In genomic region chr14:79705126-79705894, GRCh38 we compare ENCODE assay signal across 19 cellular contexts.
DNase-seq lines count a peak whose midpoint lies in the region; ATAC-seq and TF ChIP-seq lines count a peak whose summit lies in the region.
"Had no signal": no experiment of that assay in that cellular context is flagged by ENCODE, and none has a peak within 500 bp of the region (broad histone marks: within the 10 kb centered on the region; RNA-seq: fewer than 3 reads in every experiment).

No MANE protein-coding gene starts in this region.

- no peaks in the 10 kb centered on the region for H3K79me2 ChIP-seq in H9 (ENCODE audit: insufficient read depth, low read length)

- H3K4me1 Mint-ChIP-seq in H9 (no peaks in the 10 kb centered on the region), mesothelial cell of epicardium (peaks cover 66% of the 10 kb centered on the region)
- H3K4me1 Mint-ChIP-seq: B cell, CD14-positive monocyte had no signal

- H4K5ac ChIP-seq in H9 (ENCODE audit: insufficient read length, low read depth, low read length) = no peak overlapping the region

- H3K4me2 ChIP-seq in H9 (ENCODE audit: insufficient read depth, insufficient read length, low read length) = no peak overlapping the region
- H3K4me2 ChIP-seq: A549 had no signal

- no peak overlapping the region for H3K4me3 Mint-ChIP-seq in H9
- H3K4me3 Mint-ChIP-seq in mesothelial cell of epicardium = no peak overlapping the region
- H3K4me3 Mint-ChIP-seq: B cell, CD14-positive monocyte had no signal

- H3K9me3 Mint-ChIP-seq in H9 (no peaks in the 10 kb centered on the region), mesothelial cell of epicardium (no peaks in the 10 kb centered on the region)

- no peak overlapping the region for H2AFZ ChIP-seq in H9 (ENCODE audit: low read length)

- H2BK120ac ChIP-seq in H9 (ENCODE audit: low read depth, low read length, poor library complexity, severe bottlenecking) = no peak overlapping the region

- no peak overlapping the region for H4K91ac ChIP-seq in H9 (ENCODE audit: insufficient read length, low read depth, low read length)

- ATAC-seq in GM21576 (IDR thresholded peaks at IDR 0.05; ENCODE audit: unreplicated experiment) (no peak), GM18861 (IDR thresholded peaks at IDR 0.05; ENCODE audit: unreplicated experiment) (no peak)
- ATAC-seq: A549 had no signal

- H3K4me1 ChIP-seq in H9 (ENCODE audit: insufficient read depth, low read length) (no peaks in the 10 kb centered on the region), transverse colon (peaks cover 0 to 23% (median 11%) of the 10 kb centered on the region in 4 donors)
- H3K4me1 ChIP-seq: SJCRH30 had no signal

- TF ChIP-seq CTCF in H9 (conservative IDR thresholded peaks at IDR 0.05) (no peak), mesothelial cell of epicardium (IDR thresholded peaks at IDR 0.05; ENCODE audit: unreplicated experiment) (no peak), transverse colon (IDR thresholded peaks at IDR 0.05) (no peak)

- no peaks in the 10 kb centered on the region for H4K20me1 ChIP-seq in H9 (ENCODE audit: control insufficient read depth, insufficient read depth, insufficient read length)

- H3K56ac ChIP-seq in H9 (ENCODE audit: insufficient read length, low read depth, low read length) = no peak overlapping the region

- intact Hi-C loops in transverse colon (cut with DNase I; ENCODE audit: low total_unique reads) = no loop called here

- H2AK5ac ChIP-seq in H9 (ENCODE audit: insufficient read length, low read length) = no peak overlapping the region

- no peak for DNase-seq in H9
- peak; percentile 96 for DNase-seq in cerebellar cortex (ENCODE audit: low spot score)
- DNase-seq in mesothelial cell of epicardium (ENCODE audit: low spot score in 2 of 2, unreplicated experiment in 2 of 2) = no peak
- DNase-seq in transverse colon = peak; percentile 44
- DNase-seq in iPS-NIHi11 (ENCODE audit: low spot score) = no peak
- DNase-seq: GF-D8, Karpas-422, MV-4-11, NCI-H1694, NCI-H2081, NCI-H510A, NCI-H748 treated with DMSO at 0.1 percent for 48 hours, OCI-M1, SJCRH30 had no signal

- no peak overlapping the region for H2BK5ac ChIP-seq in H9 (ENCODE audit: insufficient read length, low read length)

- H2BK12ac ChIP-seq in H9 (ENCODE audit: insufficient read length, low read depth, low read length) = no peak overlapping the region

- H3K36me3 Mint-ChIP-seq in H9 (ENCODE audit: insufficient read depth in 1 of 3, low read depth in 3 of 3) = no peaks in the 10 kb centered on the region
- no peaks in the 10 kb centered on the region for H3K36me3 Mint-ChIP-seq in mesothelial cell of epicardium
- H3K36me3 Mint-ChIP-seq: CD14-positive monocyte had no signal

- no CpG with 5 or more reads among the region's 11 CpGs for WGBS in H9 (ENCODE audit: extremely low coverage, insufficient read length, low lambda C conversion rate)
- WGBS in transverse colon (ENCODE audit: low coverage in 1 of 2), 2 donors = 48 to 53% methylated on average over 10 to 11 of the region's 11 CpGs

- no peak overlapping the region for H3K9ac ChIP-seq in H9 (ENCODE audit: extremely low read depth, insufficient read length, low read length)

- no peak overlapping the region for H3K14ac ChIP-seq in H9 (ENCODE audit: insufficient read depth, low read length)

- H3K27me3 ChIP-seq in H9 (ENCODE audit: insufficient read depth, low read length) (no peaks in the 10 kb centered on the region), transverse colon (no peaks in the 10 kb centered on the region)
- H3K27me3 ChIP-seq: SJCRH30 had no signal

- H3K4ac ChIP-seq in H9 (ENCODE audit: low read depth, low read length) = no peak overlapping the region

- no peak overlapping the region for H3K4me3 ChIP-seq in transverse colon
- H3K4me3 ChIP-seq: A549, SJCRH30 had no signal

- H3K23me2 ChIP-seq in H9 (ENCODE audit: insufficient read length, low read depth, low read length, poor library complexity, severe bottlenecking) = no peaks in the 10 kb centered on the region

- H3K27me3 Mint-ChIP-seq in H9 (ENCODE audit: low read depth) = no peaks in the 10 kb centered on the region
- no peaks in the 10 kb centered on the region for H3K27me3 Mint-ChIP-seq in mesothelial cell of epicardium (ENCODE audit: low read depth)
- H3K27me3 Mint-ChIP-seq: B cell had no signal

- no peak overlapping the region for H3T11ph ChIP-seq in H9 (ENCODE audit: low read length)

- TF ChIP-seq EP300 in transverse colon (IDR thresholded peaks at IDR 0.05; ENCODE audit: low read depth) = no peak

- H3K23ac ChIP-seq in H9 (ENCODE audit: insufficient read length, low read depth, low read length) = no peak overlapping the region

- H3K36me3 ChIP-seq in transverse colon = no peaks in the 10 kb centered on the region
- H3K36me3 ChIP-seq: SJCRH30 had no signal

- TF ChIP-seq POLR2A in transverse colon (IDR thresholded peaks at IDR 0.05) = no peak

- in situ Hi-C loops in transverse colon (cut with MboI; ENCODE audit: low pct_ligation_motif_present in 1 of 4, low pct_unique_long_range_greater_than_20kb in 1 of 4, low sequenced_read_pairs in 3 of 4) = no loop called here

- no peak overlapping the region for H2BK20ac ChIP-seq in H9 (ENCODE audit: low read depth, low read length, poor library complexity, severe bottlenecking)

- no peaks in the 10 kb centered on the region for H3K9me3 ChIP-seq in H9 (ENCODE audit: control insufficient read depth, low read depth, low read length)
- no peaks in the 10 kb centered on the region for H3K9me3 ChIP-seq in transverse colon
- H3K9me3 ChIP-seq: A549, SJCRH30 had no signal

- H3K79me1 ChIP-seq in H9 (ENCODE audit: insufficient read depth, low read depth, low read length, poor library complexity, severe bottlenecking) = no peaks in the 10 kb centered on the region

- H3K27ac Mint-ChIP-seq in H9 = peak overlapping the region in 2 of 3 experiments; percentile 6 to 8; a peak in 1 of 7 replicates
- H3K27ac Mint-ChIP-seq in mesothelial cell of epicardium = peak overlapping the region; percentile 71
- H3K27ac Mint-ChIP-seq: B cell, CD14-positive monocyte had no signal

- no peak overlapping the region for H3K27ac ChIP-seq in H9 (ENCODE audit: insufficient read length, low read depth, low read length)
- H3K27ac ChIP-seq in transverse colon = peak overlapping the region; percentile 20 to 48 (median 36)
- H3K27ac ChIP-seq: A549, SJCRH30 had no signal

- H3K18ac ChIP-seq in H9 (ENCODE audit: insufficient read length, low read depth, low read length) = no peak overlapping the region

- H2BK15ac ChIP-seq in H9 (ENCODE audit: low read depth, low read length) = no peak overlapping the region

- no peak overlapping the region for H4K8ac ChIP-seq in H9 (replicated peaks; ENCODE audit: insufficient read length, low read depth, low read length)

Comparison
In these comparisons a context has a peak if more than half of its experiments do, and no peak if none do; other contexts are left out.
1. DNase-seq: peak in cerebellar cortex (single experiment) and transverse colon (single experiment); none in H9 (single experiment), mesothelial cell of epicardium (0 of 2) and iPS-NIHi11 (single experiment).